Comparison of ENCODE assay signal across 13 cellular contexts in the genomic region with DNA sequence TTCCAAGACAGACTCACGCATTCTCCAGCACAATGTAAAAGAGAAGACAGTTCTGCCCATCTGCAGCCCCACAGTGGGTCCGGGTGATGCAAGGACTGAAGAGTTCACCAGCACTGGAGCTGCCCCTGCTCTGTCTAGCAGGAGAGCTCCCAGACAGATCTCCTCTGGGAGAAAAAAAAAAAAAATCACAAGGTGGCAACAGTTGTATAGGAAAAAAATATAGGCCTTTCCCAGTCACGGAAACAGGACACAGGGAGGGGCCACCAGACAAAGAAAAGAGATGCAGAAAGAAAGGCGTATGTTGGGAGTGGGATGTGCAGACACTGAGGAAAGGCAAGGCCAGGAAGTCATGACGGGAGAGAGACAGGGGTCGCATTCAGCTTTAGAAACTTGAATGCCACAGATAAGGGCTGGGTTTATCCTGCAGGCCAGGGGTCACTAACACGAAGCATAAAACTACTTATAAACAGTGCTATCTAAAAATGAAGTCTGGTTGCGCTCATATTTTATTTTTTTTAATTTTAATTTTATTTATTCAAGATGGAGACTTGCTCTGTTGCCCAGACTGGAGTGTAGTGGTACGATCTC. TPM values are rescaled to one million over a fixed set of nuclear protein-coding genes. Genes with fewer than 3 reads are reported as not detected.
DNase-seq lines count a peak whose midpoint lies in the region; ATAC-seq, FAIRE-seq and TF ChIP-seq lines count a peak whose summit lies in the region.
"Had no signal": no experiment of that assay in that cellular context is flagged by ENCODE, and none has a peak within 500 bp of the region (broad histone marks: within the 10 kb centered on the region; RNA-seq: fewer than 3 reads in every experiment).

No MANE protein-coding gene starts in this region.

- no peaks in the 10 kb centered on the region for H3K27me3 ChIP-seq in HepG2 (ENCODE audit: control insufficient read depth in 1 of 2, insufficient read depth in 2 of 2, low read length in 2 of 2)
- H3K27me3 ChIP-seq in trophoblast cell (ENCODE audit: insufficient read depth, low read length): no peaks in the 10 kb centered on the region
- H3K27me3 ChIP-seq: BE2C had no signal

- H3K27ac ChIP-seq in HepG2 (ENCODE audit: extremely low read length, insufficient read depth, low read length) (no peak overlapping the region), trophoblast cell (ENCODE audit: low read depth, low read length) (no peak overlapping the region)
- H3K27ac ChIP-seq: KMS-11 had no signal

- no peak overlapping the region for H3K23ac ChIP-seq in trophoblast cell (ENCODE audit: low read length)

- H4K12ac ChIP-seq in trophoblast cell (ENCODE audit: low read depth, low read length): no peak overlapping the region

- FAIRE-seq in HepG2 (lab: Jason Lieb, UNC): no peak
- FAIRE-seq: D721Med had no signal

- H3K27me3 Mint-ChIP-seq in brain: no peaks in the 10 kb centered on the region
- H3K27me3 Mint-ChIP-seq in activated CD8-positive, alpha-beta T cell treated with anti-CD3 and anti-CD28 coated beads for 36 hours: no peaks in the 10 kb centered on the region

- peak; percentile 68 for DNase-seq in NCI-H69 (lab: John Stamatoyannopoulos, UW)
- no peak for DNase-seq in HepG2 (ENCODE audit: low spot score)
- no peak for DNase-seq in trophoblast cell
- no peak for DNase-seq in GM13977 (ENCODE audit: low spot score)
- no peak for DNase-seq in EL
- DNase-seq in activated CD8-positive, alpha-beta T cell treated with anti-CD3 and anti-CD28 coated beads for 36 hours: no peak
- DNase-seq: BE2C; CD4-positive, alpha-beta memory T cell; NCI-H2227 treated with DMSO at 0.1 percent for 48 hours; NCI-H748 treated with DMSO at 0.1 percent for 48 hours had no signal

- H2AFZ ChIP-seq in HepG2 (ENCODE audit: low read length) (no peak overlapping the region), trophoblast cell (ENCODE audit: insufficient read depth, low read length, poor library complexity) (no peak overlapping the region)

- H2BK5ac ChIP-seq in trophoblast cell (ENCODE audit: low read depth, low read length, poor library complexity): no peak overlapping the region

- no TSS peak for BruUV-seq in HepG2 (replicated peaks; lab: Mats Ljungman, UMichigan)

- peaks cover 62% of the 10 kb centered on the region for H3K4me1 Mint-ChIP-seq in brain
- H3K4me1 Mint-ChIP-seq in activated CD8-positive, alpha-beta T cell treated with anti-CD3 and anti-CD28 coated beads for 36 hours (ENCODE audit: low read depth): peaks cover 2% of the 10 kb centered on the region

- in situ Hi-C loops in HepG2 (cut with HindIII; ENCODE audit: extremely low pct_ligation_motif_present, low pct_unique_long_range_greater_than_20kb) (no loop called here), GM13977 (cut with MboI; ENCODE audit: low pct_unique_long_range_greater_than_20kb, low sequenced_read_pairs, unreplicated experiment) (no loop called here)

- H3K4me3 ChIP-seq in HepG2 (replicated peaks in 1 of 3; ENCODE audit: insufficient read depth in 1 of 3, low read depth in 2 of 3, low read length in 3 of 3) (no peak overlapping the region), trophoblast cell (ENCODE audit: low read depth, low read length) (no peak overlapping the region)

- ATAC-seq in HepG2: peak; percentile 59; the same call in 2 of the 3 replicates
- ATAC-seq in activated CD8-positive, alpha-beta T cell treated with anti-CD3 and anti-CD28 coated beads for 36 hours: no peak

- no peak overlapping the region for H3K18ac ChIP-seq in trophoblast cell (ENCODE audit: low read length)

- CTCF ChIA-PET in HepG2 (lab: Yijun Ruan, JAX; ENCODE audit: low intra/inter-chr PET ratio, low total read pairs): no interaction called here
- CTCF ChIA-PET in activated CD8-positive, alpha-beta T cell treated with anti-CD3 and anti-CD28 coated beads for 36 hours (lab: Charles Lee): no interaction called here

- POLR2A ChIA-PET in HepG2 (lab: Yijun Ruan, JAX): interaction anchor here (0.6 kb wide), 1 partner anchor 49 kb away, joined by 4 read pairs; no protein-coding TSS in a partner anchor
- POLR2A ChIA-PET in activated CD8-positive, alpha-beta T cell treated with anti-CD3 and anti-CD28 coated beads for 36 hours (lab: Charles Lee): no interaction called here

- H3K4ac ChIP-seq in trophoblast cell (ENCODE audit: low read depth, low read length): no peak overlapping the region

- WGBS in HepG2 (ENCODE audit: low lambda C conversion rate): 97% methylated on average over 9 of the region's 9 CpGs
- WGBS in trophoblast cell (ENCODE audit: extremely low coverage, insufficient coverage, insufficient read length): no CpG with 5 or more reads among the region's 9 CpGs

- H2BK12ac ChIP-seq in trophoblast cell (ENCODE audit: low read length): no peak overlapping the region

- H3K4me3 Mint-ChIP-seq in brain: no peak overlapping the region
- no peak overlapping the region for H3K4me3 Mint-ChIP-seq in activated CD8-positive, alpha-beta T cell treated with anti-CD3 and anti-CD28 coated beads for 36 hours
- H3K4me3 Mint-ChIP-seq: CD4-positive, alpha-beta memory T cell had no signal

- TF ChIP-seq POLR2A in HepG2 (IDR thresholded peaks at IDR 0.05; ENCODE audit: insufficient read depth in 1 of 2, low read depth in 2 of 2, low read length in 2 of 2): no peak

- H2AK5ac ChIP-seq in trophoblast cell (ENCODE audit: low read length): no peak overlapping the region

- H3K36me3 ChIP-seq in HepG2 (replicated peaks in 1 of 2; ENCODE audit: control insufficient read depth in 1 of 2, insufficient read depth in 2 of 2, low read length in 2 of 2) (peaks cover 6 to 21% of the 10 kb centered on the region in 2 experiments; a peak in 2 of 5 replicates), trophoblast cell (ENCODE audit: control insufficient read depth in 1 of 2, insufficient read depth in 2 of 2, low read length in 2 of 2) (no peaks in the 10 kb centered on the region)
- H3K36me3 ChIP-seq: BE2C had no signal

- TF ChIP-seq RAD21 in HepG2 (CRISPR knock-in tag; IDR thresholded peaks at IDR 0.05): no peak

- H3K4me1 ChIP-seq in HepG2 (ENCODE audit: insufficient read depth, low read length) (peaks cover 26% of the 10 kb centered on the region), trophoblast cell (ENCODE audit: control insufficient read depth in 1 of 2, insufficient read depth in 2 of 2, low read length in 2 of 2) (peaks cover 5 to 18% of the 10 kb centered on the region in 2 experiments)
- H3K4me1 ChIP-seq: BE2C had no signal

- H3K36me3 Mint-ChIP-seq in brain: peaks cover 40% of the 10 kb centered on the region
- no peaks in the 10 kb centered on the region for H3K36me3 Mint-ChIP-seq in activated CD8-positive, alpha-beta T cell treated with anti-CD3 and anti-CD28 coated beads for 36 hours (ENCODE audit: low read depth)
- H3K36me3 Mint-ChIP-seq: CD4-positive, alpha-beta memory T cell had no signal

- TF ChIP-seq CTCF in brain (conservative IDR thresholded peaks at IDR 0.05) (no peak), HepG2 (CRISPR knock-in tag; IDR thresholded peaks at IDR 0.05) (no peak), GM13977 (IDR thresholded peaks at IDR 0.05; ENCODE audit: extremely low read depth, insufficient read depth, missing control alignments) (no peak)
- no peak for TF ChIP-seq CTCF in activated CD8-positive, alpha-beta T cell treated with anti-CD3 and anti-CD28 coated beads for 36 hours (IDR thresholded peaks at IDR 0.05)

- intact Hi-C loops in HepG2 (cut with micrococcal nuclease; ENCODE audit: unreplicated experiment): no loop called here
- intact Hi-C loops in activated CD8-positive, alpha-beta T cell treated with anti-CD3 and anti-CD28 coated beads for 36 hours (cut with micrococcal nuclease): no loop called here

- no peaks in the 10 kb centered on the region; the same call in 1 of the 2 replicates for H4K20me1 ChIP-seq in HepG2 (ENCODE audit: insufficient read depth, low read length)

- H4K8ac ChIP-seq in trophoblast cell (ENCODE audit: low read depth, low read length): no peak overlapping the region

- H3K79me1 ChIP-seq in trophoblast cell (ENCODE audit: low read length): no peaks in the 10 kb centered on the region

- H3K79me2 ChIP-seq in HepG2 (ENCODE audit: insufficient read depth, low read length): peaks cover 12% of the 10 kb centered on the region
- no peaks in the 10 kb centered on the region for H3K79me2 ChIP-seq in trophoblast cell (ENCODE audit: control insufficient read depth, insufficient read depth, low read length, poor library complexity)

- no peak for TF ChIP-seq EP300 in HepG2 (IDR thresholded peaks at IDR 0.05; ENCODE audit: low read depth in 2 of 2, low read length in 2 of 2)
- TF ChIP-seq EP300 in HepG2 (CRISPR knock-in tag; IDR thresholded peaks at IDR 0.05; ENCODE audit: borderline replicate concordance): no peak

- no peak overlapping the region for H2BK120ac ChIP-seq in trophoblast cell (ENCODE audit: insufficient read depth, low read length, poor library complexity)

- H3K27ac Mint-ChIP-seq in brain: peak overlapping the region in 3 of 5 experiments; percentile 4 to 52 (median 12)
- H3K27ac Mint-ChIP-seq in activated CD8-positive, alpha-beta T cell treated with anti-CD3 and anti-CD28 coated beads for 36 hours: no peak overlapping the region
- H3K27ac Mint-ChIP-seq: CD4-positive, alpha-beta memory T cell had no signal

- no peaks in the 10 kb centered on the region for H3K9me3 ChIP-seq in HepG2 (ENCODE audit: low read length)
- H3K9me3 ChIP-seq in trophoblast cell (ENCODE audit: insufficient read depth, low read depth, low read length): no peaks in the 10 kb centered on the region
- H3K9me3 ChIP-seq: BE2C had no signal

- H4K91ac ChIP-seq in trophoblast cell (ENCODE audit: low read depth, low read length): peak overlapping the region; percentile 7

- H3K4me2 ChIP-seq in HepG2 (ENCODE audit: low read depth, low read length): no peak overlapping the region
- H3K4me2 ChIP-seq in trophoblast cell (ENCODE audit: low read length): no peak overlapping the region
- H3K4me2 ChIP-seq: KMS-11 had no signal

- no peak overlapping the region for H3K14ac ChIP-seq in trophoblast cell (ENCODE audit: low read length)

- H3K9ac ChIP-seq in HepG2 (ENCODE audit: insufficient read depth, low read depth, low read length) (no peak overlapping the region), trophoblast cell (ENCODE audit: low read length) (no peak overlapping the region)
- H3K9ac ChIP-seq: KMS-11 had no signal

- H3K9me3 Mint-ChIP-seq in brain: peaks cover 0 to 3% (median 0%) of the 10 kb centered on the region in 5 experiments
- no peaks in the 10 kb centered on the region for H3K9me3 Mint-ChIP-seq in activated CD8-positive, alpha-beta T cell treated with anti-CD3 and anti-CD28 coated beads for 36 hours

RNA-seq across cellular contexts. Expression of a gene that starts 54.1 kb away (rescaled TPM):
- polyA plus RNA-seq in brain (ENCODE audit: insufficient read depth, low read depth, low replicate concordance) (78.6 TPM), HepG2 (2011; rRNA removed) (34.7 and 37.7 TPM in 2 replicates)
- 17.8 and 21.5 TPM in 2 replicates for total RNA-seq in HepG2 (2016; rRNA removed; fragmentation: Illumina TruSeq; extraction: Trizol)
- 4.7 and 5.7 TPM in 2 replicates for total RNA-seq in HepG2 (2016; cell fraction: cytosol; rRNA removed; fragmentation: Illumina TruSeq; extraction: Trizol; ENCODE audit: low read depth)
- 14.6 and 21.5 TPM in 2 replicates for total RNA-seq in HepG2 (2016; cell fraction: insoluble cytoplasmic fraction; rRNA removed; fragmentation: Illumina TruSeq; extraction: Trizol)
- total RNA-seq in HepG2 (2016; cell fraction: membrane; rRNA removed; fragmentation: Illumina TruSeq; extraction: Trizol): 20.8 and 23.5 TPM in 2 replicates
- total RNA-seq in HepG2 (2016; cell fraction: nucleus; rRNA removed; fragmentation: Illumina TruSeq; extraction: Trizol): 19.2 and 22.3 TPM in 2 replicates
- 36.5 and 41.2 TPM in 2 replicates for polyA plus RNA-seq in HepG2 (2011; cell fraction: cytosol; rRNA removed)
- 23.9 and 26.3 TPM in 2 replicates for polyA plus RNA-seq in HepG2 (2011; cell fraction: nucleus; rRNA removed)
- polyA plus RNA-seq in HepG2 (2012): 30.7 and 50.8 TPM in 2 replicates
- polyA plus RNA-seq in HepG2 (2016; cell fraction: cytosol; fragmentation: Illumina TruSeq; extraction: Trizol; ENCODE audit: low read depth): 4.7 and 5.3 TPM in 2 replicates
- polyA plus RNA-seq in HepG2 (2016; cell fraction: insoluble cytoplasmic fraction; fragmentation: Illumina TruSeq; extraction: Trizol; ENCODE audit: low read depth): 18.9 and 24.9 TPM in 2 replicates
- 18.3 and 20.8 TPM in 2 replicates for polyA plus RNA-seq in HepG2 (2016; cell fraction: membrane; fragmentation: Illumina TruSeq; extraction: Trizol; ENCODE audit: low read depth)
- polyA plus RNA-seq in HepG2 (2016; cell fraction: nucleus; fragmentation: Illumina TruSeq; extraction: Trizol; ENCODE audit: insufficient read depth, low read depth): 34.1 and 37.6 TPM in 2 replicates
- 0.02 and 41.8 TPM in 2 replicates for polyA minus RNA-seq in HepG2 (2011; rRNA and poly(A)+ RNA removed; ENCODE audit: low replicate concordance)
- polyA minus RNA-seq in HepG2 (2011; cell fraction: cytosol; rRNA and poly(A)+ RNA removed): 19.1 and 21.5 TPM in 2 replicates
- 13.6 and 15.7 TPM in 2 replicates for polyA minus RNA-seq in HepG2 (2011; cell fraction: nucleus; rRNA and poly(A)+ RNA removed)
- 31.2 and 31.3 TPM in 2 replicates for polyA plus RNA-seq in trophoblast cell (2013)
- total RNA-seq in activated CD8-positive, alpha-beta T cell treated with anti-CD3 and anti-CD28 coated beads for 36 hours: 1 to 10 TPM; 4.2 to 5.1 TPM
